1 cellular context compared by ENCODE assay signal in genomic region chr6:37441651-37442050, GRCh38.
A peak's percentile ranks its signal among the peaks of the same experiment; 100 is the strongest.
TF ChIP-seq lines count a peak whose summit lies in the region.

No MANE protein-coding gene starts in this region.

TF ChIP-seq in K562, 482 proteins besides CTCF, POLR2A, EP300 and RAD21:
- TF ChIP-seq KLF13 (tag; IDR thresholded peaks at IDR 0.05; ENCODE audit: borderline replicate concordance, low read depth) (no peak), RFX1 (IDR thresholded peaks at IDR 0.05) (peak; percentile 69)
TF ChIP-seq in K562: peak in this region for 1.
